ENCODE assay signal across 8 cellular contexts in the genomic region with DNA sequence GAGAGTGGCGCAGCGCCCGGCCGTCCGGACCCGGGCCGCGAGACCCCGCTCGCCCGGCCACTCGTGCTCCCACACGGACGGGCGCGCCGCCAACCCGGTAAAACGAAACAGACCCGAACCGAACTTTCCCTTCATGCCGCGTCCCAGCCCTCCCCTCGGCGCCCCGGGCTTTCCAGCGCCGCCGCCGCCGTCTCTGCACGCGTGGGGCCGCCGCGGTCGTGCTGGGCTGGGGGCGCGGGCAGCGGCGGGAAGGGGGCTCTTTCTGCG. TPM values are rescaled to one million over a fixed set of nuclear protein-coding genes. Genes with fewer than 3 reads are reported as not detected.
DNase-seq lines count a peak whose midpoint lies in the region; ATAC-seq and TF ChIP-seq lines count a peak whose summit lies in the region.

No MANE protein-coding gene starts in this region.

- no peaks in the 10 kb centered on the region; the same call in 1 of the 2 replicates for H3K27me3 Mint-ChIP-seq in HFFc6 (ENCODE audit: insufficient read depth)

- no peaks in the 10 kb centered on the region for H3K36me3 Mint-ChIP-seq in HFFc6 (ENCODE audit: low read depth)

- no peaks in the 10 kb centered on the region for H3K36me3 ChIP-seq in ACC112 (ENCODE audit: insufficient read depth, low read length)
- no peaks in the 10 kb centered on the region for H3K36me3 ChIP-seq in mucosa of descending colon (ENCODE audit: low read depth)

- H3K27me3 ChIP-seq in ACC112 (ENCODE audit: insufficient read depth, low read length) = no peaks in the 10 kb centered on the region

- H3K4me1 Mint-ChIP-seq in HFFc6 (ENCODE audit: low read depth) = peaks cover 13% of the 10 kb centered on the region

- no peaks in the 10 kb centered on the region for H3K9me3 ChIP-seq in mucosa of descending colon

- DNase-seq in HFFc6 (no peak), cardiac fibroblast (ENCODE audit: low read depth in 2 of 2) (no peak), mucosa of descending colon (no peak), GM19240 (ENCODE audit: insufficient read length, low spot score) (no peak), NK-92 (lab: John Stamatoyannopoulos, UW; ENCODE audit: unreplicated experiment) (no peak), SW 1271 (lab: John Stamatoyannopoulos, UW) (no peak), NCI-H2081 treated with DMSO at 0.1 percent for 48 hours (lab: John Stamatoyannopoulos, UW) (no peak)

- H3K79me2 ChIP-seq in ACC112 (ENCODE audit: control insufficient read depth, insufficient read depth, low read length, unreplicated experiment) = peaks cover 18% of the 10 kb centered on the region

- peak overlapping the region; percentile 86 for H3K4me3 Mint-ChIP-seq in HFFc6

- no peak for TF ChIP-seq CTCF in HFFc6 (IDR thresholded peaks at IDR 0.05)
- TF ChIP-seq CTCF in cardiac fibroblast (IDR thresholded peaks at IDR 0.05; ENCODE audit: low read depth, low read length) = no peak
- TF ChIP-seq CTCF in mucosa of descending colon (IDR thresholded peaks at IDR 0.05) = no peak

- no peak for ATAC-seq in mucosa of descending colon

- peak overlapping the region; percentile 62 for H3K27ac Mint-ChIP-seq in HFFc6

- intact Hi-C loops in mucosa of descending colon (cut with DNase I, micrococcal nuclease) = loop anchor here in 1 of 2 donors (10.0 kb wide), 1 partner anchor 63 kb away; no protein-coding TSS in a partner anchor

- peaks cover 12% of the 10 kb centered on the region for H3K4me1 ChIP-seq in ACC112 (ENCODE audit: control insufficient read depth, insufficient read depth, low read length, unreplicated experiment)
- peaks cover 4% of the 10 kb centered on the region for H3K4me1 ChIP-seq in mucosa of descending colon (ENCODE audit: low read depth)

- H3K27ac ChIP-seq in ACC112 (ENCODE audit: low read depth, low read length) = peak overlapping the region; percentile 61

- H3K9me3 Mint-ChIP-seq in HFFc6 = no peaks in the 10 kb centered on the region

- H3K4me3 ChIP-seq in ACC112 (ENCODE audit: low read depth, low read length) = peak overlapping the region; percentile 88
- H3K4me3 ChIP-seq in cardiac fibroblast (replicated peaks in 1 of 2; ENCODE audit: low read depth in 2 of 2, low read length in 2 of 2) = peak overlapping the region; percentile 73 to 75
- peak overlapping the region; percentile 83 for H3K4me3 ChIP-seq in mucosa of descending colon

- H2AFZ ChIP-seq in ACC112 (ENCODE audit: low read length, unreplicated experiment) = peak overlapping the region; percentile 82

RNA-seq across cellular contexts. Expression of gene SMAD1, which starts 0.2 kb away (rescaled TPM):
- total RNA-seq in HFFc6 (2021; fragmentation: NEBNext Ultra II Directional; extraction: Animal tissue kit (Norgen Biotek cat#: 25700)) = 10 to 100 TPM in 4 of 6 experiments, 1 to 10 TPM in 2; 9.2 to 11.2 (median 10.3) TPM
- 10 to 100 TPM; 34.9 to 47.4 (median 39.3) TPM for total RNA-seq in mucosa of descending colon
